Comparison of ENCODE assay signal across 1 cellular context in the genomic region with DNA sequence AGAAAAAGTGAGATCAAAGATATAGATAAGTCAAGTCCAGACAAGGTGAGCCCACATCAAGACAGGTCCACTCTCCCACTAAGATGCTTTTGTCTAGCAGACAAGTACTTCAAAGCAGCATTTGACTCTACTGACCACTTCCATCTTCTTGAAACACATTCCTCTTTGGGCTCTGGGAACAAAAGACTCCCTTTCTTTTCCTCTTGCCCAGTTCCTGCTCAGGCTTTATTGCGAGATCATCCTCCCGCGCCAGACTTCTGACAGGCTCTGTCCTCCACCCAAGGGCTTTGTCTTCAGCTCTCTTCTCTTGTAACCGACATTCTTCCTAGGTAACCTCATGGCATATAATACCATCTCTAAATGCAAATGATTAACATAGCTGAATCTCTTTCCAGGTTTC.
TF ChIP-seq lines count a peak whose summit lies in the region.

No MANE protein-coding gene starts in this region.

TF ChIP-seq in GM23338, 12 proteins besides CTCF, POLR2A, EP300 and RAD21 (continued from another document):
- TF ChIP-seq, protein P1, sequence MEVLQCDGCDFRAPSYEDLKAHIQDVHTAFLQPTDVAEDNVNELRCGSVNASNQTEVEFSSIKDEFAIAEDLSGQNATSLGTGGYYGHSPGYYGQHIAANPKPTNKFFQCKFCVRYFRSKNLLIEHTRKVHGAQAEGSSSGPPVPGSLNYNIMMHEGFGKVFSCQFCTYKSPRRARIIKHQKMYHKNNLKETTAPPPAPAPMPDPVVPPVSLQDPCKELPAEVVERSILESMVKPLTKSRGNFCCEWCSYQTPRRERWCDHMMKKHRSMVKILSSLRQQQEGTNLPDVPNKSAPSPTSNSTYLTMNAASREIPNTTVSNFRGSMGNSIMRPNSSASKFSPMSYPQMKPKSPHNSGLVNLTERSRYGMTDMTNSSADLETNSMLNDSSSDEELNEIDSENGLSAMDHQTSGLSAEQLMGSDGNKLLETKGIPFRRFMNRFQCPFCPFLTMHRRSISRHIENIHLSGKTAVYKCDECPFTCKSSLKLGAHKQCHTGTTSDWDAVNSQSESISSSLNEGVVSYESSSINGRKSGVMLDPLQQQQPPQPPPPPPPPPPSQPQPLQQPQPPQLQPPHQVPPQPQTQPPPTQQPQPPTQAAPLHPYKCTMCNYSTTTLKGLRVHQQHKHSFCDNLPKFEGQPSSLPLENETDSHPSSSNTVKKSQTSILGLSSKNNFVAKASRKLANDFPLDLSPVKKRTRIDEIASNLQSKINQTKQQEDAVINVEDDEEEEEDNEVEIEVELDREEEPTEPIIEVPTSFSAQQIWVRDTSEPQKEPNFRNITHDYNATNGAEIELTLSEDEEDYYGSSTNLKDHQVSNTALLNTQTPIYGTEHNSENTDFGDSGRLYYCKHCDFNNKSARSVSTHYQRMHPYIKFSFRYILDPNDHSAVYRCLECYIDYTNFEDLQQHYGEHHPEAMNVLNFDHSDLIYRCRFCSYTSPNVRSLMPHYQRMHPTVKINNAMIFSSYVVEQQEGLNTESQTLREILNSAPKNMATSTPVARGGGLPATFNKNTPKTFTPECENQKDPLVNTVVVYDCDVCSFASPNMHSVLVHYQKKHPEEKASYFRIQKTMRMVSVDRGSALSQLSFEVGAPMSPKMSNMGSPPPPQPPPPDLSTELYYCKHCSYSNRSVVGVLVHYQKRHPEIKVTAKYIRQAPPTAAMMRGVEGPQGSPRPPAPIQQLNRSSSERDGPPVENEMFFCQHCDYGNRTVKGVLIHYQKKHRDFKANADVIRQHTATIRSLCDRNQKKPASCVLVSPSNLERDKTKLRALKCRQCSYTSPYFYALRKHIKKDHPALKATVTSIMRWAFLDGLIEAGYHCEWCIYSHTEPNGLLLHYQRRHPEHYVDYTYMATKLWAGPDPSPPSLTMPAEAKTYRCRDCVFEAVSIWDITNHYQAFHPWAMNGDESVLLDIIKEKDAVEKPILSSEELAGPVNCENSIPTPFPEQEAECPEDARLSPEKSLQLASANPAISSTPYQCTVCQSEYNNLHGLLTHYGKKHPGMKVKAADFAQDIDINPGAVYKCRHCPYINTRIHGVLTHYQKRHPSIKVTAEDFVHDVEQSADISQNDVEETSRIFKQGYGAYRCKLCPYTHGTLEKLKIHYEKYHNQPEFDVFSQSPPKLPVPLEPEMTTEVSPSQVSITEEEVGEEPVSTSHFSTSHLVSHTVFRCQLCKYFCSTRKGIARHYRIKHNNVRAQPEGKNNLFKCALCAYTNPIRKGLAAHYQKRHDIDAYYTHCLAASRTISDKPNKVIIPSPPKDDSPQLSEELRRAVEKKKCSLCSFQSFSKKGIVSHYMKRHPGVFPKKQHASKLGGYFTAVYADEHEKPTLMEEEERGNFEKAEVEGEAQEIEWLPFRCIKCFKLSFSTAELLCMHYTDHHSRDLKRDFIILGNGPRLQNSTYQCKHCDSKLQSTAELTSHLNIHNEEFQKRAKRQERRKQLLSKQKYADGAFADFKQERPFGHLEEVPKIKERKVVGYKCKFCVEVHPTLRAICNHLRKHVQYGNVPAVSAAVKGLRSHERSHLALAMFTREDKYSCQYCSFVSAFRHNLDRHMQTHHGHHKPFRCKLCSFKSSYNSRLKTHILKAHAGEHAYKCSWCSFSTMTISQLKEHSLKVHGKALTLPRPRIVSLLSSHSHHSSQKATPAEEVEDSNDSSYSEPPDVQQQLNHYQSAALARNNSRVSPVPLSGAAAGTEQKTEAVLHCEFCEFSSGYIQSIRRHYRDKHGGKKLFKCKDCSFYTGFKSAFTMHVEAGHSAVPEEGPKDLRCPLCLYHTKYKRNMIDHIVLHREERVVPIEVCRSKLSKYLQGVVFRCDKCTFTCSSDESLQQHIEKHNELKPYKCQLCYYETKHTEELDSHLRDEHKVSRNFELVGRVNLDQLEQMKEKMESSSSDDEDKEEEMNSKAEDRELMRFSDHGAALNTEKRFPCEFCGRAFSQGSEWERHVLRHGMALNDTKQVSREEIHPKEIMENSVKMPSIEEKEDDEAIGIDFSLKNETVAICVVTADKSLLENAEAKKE (CRISPR knock-in tag; IDR thresholded peaks at IDR 0.05): no peak
- no peak for TF ChIP-seq NANOG (IDR thresholded peaks at IDR 0.05; ENCODE audit: borderline replicate concordance)
- no peak for TF ChIP-seq CREB1 (CRISPR knock-in tag; IDR thresholded peaks at IDR 0.05; ENCODE audit: low read depth)
- no peak for TF ChIP-seq ZNF331 (CRISPR knock-in tag; IDR thresholded peaks at IDR 0.05; ENCODE audit: low read depth)
